8 cellular contexts compared by ENCODE assay signal in the genomic region with DNA sequence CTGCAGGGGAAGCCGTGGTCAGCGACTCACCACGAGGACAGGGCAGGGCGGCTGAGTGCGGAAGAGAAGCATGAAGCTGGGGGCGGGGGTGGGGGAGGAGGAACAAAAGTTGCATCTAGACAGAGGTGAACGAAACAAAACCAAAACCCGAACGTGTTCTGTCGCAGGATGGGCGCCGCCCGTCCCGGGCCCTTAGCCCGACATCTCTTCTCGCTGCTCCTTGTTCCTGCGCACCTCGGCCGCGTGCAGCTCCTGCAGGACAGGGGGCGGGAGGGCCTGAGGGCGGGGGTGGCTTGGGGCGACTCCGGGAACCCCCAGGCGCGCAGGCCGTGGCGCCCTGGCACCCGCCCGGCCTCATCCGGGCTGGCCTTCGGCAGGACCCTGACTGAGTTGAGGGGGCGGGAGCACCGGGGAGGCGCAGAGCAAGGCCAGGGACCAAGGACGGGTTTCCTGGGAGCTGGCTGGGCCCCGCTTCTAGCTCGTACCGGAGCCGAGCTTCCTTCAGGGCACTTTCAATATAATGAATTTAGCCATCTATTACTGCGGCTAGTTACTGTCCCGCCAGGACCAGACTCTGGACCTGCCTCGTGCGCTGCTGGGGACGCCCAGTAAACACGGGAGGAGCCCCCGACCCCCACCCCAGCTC. TPM values are rescaled to one million over a fixed set of nuclear protein-coding genes. Genes with fewer than 3 reads are reported as not detected.
DNase-seq lines count a peak whose midpoint lies in the region; ATAC-seq, FAIRE-seq and TF ChIP-seq lines count a peak whose summit lies in the region.

No MANE protein-coding gene starts in this region.

- BruUV-seq in OCI-LY7 (replicated peaks; lab: Mats Ljungman, UMichigan): no TSS peak
- BruUV-seq in K562 (replicated peaks; lab: Mats Ljungman, UMichigan): no TSS peak

- H3K36me3 ChIP-seq in OCI-LY7 (ENCODE audit: insufficient read depth, low read length) (no peaks in the 10 kb centered on the region), K562 (ENCODE audit: control insufficient read depth, insufficient read depth, low read length) (peaks cover 5% of the 10 kb centered on the region; the same call in 1 of the 3 replicates), lower lobe of right lung (no peaks in the 10 kb centered on the region), tibial artery (no peaks in the 10 kb centered on the region)

- TF ChIP-seq EP300 in K562 (IDR thresholded peaks at IDR 0.05; ENCODE audit: low read length): no peak

- peak overlapping the region; percentile 66 for H3K27ac ChIP-seq in OCI-LY7 (ENCODE audit: low read depth, low read length, poor library complexity, severe bottlenecking)
- peak overlapping the region; percentile 43; the same call in 1 of the 3 replicates for H3K27ac ChIP-seq in K562 (ENCODE audit: extremely low read depth, low read depth, low read length)
- peak overlapping the region; percentile 95 for H3K27ac ChIP-seq in lower lobe of right lung
- H3K27ac ChIP-seq in tibial artery: peak overlapping the region; percentile 61 to 73

- H3K27me3 ChIP-seq in K562 (ENCODE audit: control insufficient read depth in 2 of 2, insufficient read depth in 2 of 2, low read length in 2 of 2): no peaks in the 10 kb centered on the region
- H3K27me3 ChIP-seq in lower lobe of right lung (ENCODE audit: low read depth): no peaks in the 10 kb centered on the region
- H3K27me3 ChIP-seq in tibial artery: peaks cover 0 to 4% of the 10 kb centered on the region in 2 donors

- intact Hi-C loops in OCI-LY7 (cut with micrococcal nuclease; ENCODE audit: unreplicated experiment): loop anchor here (1.0 kb wide), 1 partner anchor 104 kb away; the partner anchor contains the start of gene PTK6
- intact Hi-C loops in K562 (cut with micrococcal nuclease): no loop called here
- intact Hi-C loops in lower lobe of right lung (cut with DNase I): no loop called here
- intact Hi-C loops in tibial artery (cut with DNase I; ENCODE audit: low total_unique reads): loop anchor here (5.0 kb wide), 1 partner anchor 119 kb away; the partner anchor contains the start of gene PPDPF

- no peaks in the 10 kb centered on the region for H4K20me1 ChIP-seq in OCI-LY7 (ENCODE audit: insufficient read depth, low read length)
- no peaks in the 10 kb centered on the region for H4K20me1 ChIP-seq in K562 (replicated peaks; ENCODE audit: control insufficient read depth, insufficient read depth, low read length)

- H2AFZ ChIP-seq in OCI-LY7 (ENCODE audit: low read length): peak overlapping the region; percentile 46; the same call in 1 of the 2 replicates
- H2AFZ ChIP-seq in K562 (ENCODE audit: low read depth, low read length): no peak overlapping the region

- no peak for TF ChIP-seq RAD21 in K562 (CRISPR knock-in tag; conservative IDR thresholded peaks at IDR 0.05 in 1 of 2, IDR thresholded peaks at IDR 0.05 in 1 of 2)

- DNase-seq in SKM-1 treated with dmso at 0.1 percent for 144 hours (lab: John Stamatoyannopoulos, UW; ENCODE audit: unreplicated experiment) (peak; percentile 28), SKM-1 (lab: John Stamatoyannopoulos, UW; ENCODE audit: unreplicated experiment) (no peak), OCI-LY7 (ENCODE audit: low spot score) (no peak), K562 (ENCODE audit: extremely low read depth in 1 of 4, low spot score in 3 of 4) (peak in 2 of 4 experiments; percentile 27 to 34), lower lobe of right lung (peak; percentile 77), tibial artery (peak in 1 of 2 donors; percentile 72), NCI-H187 treated with DMSO at 0.1 percent for 48 hours (lab: John Stamatoyannopoulos, UW) (no peak)

- in situ Hi-C loops in K562 (cut with MboI): no loop called here

- FAIRE-seq in K562 (lab: Jason Lieb, UNC): no peak

- no peak for TF ChIP-seq POLR2A in K562 (conservative IDR thresholded peaks at IDR 0.05)

- CTCF ChIA-PET in OCI-LY7 (lab: Charles Lee; ENCODE audit: unreplicated experiment) (interaction anchor here (0.6 to 2.3 kb wide), 7 partner anchors 9 to 139 kb away, joined by 3 to 12 read pairs (median 7); partner anchors contain the start of genes PPDPF, PTK6 and RTEL1), K562 (lab: Yijun Ruan, JAX; ENCODE audit: low intra/inter-chr PET ratio) (no interaction called here)

- ATAC-seq in K562: peak; percentile 30
- ATAC-seq in lower lobe of right lung: peak; percentile 59 to 67
- no peak for ATAC-seq in GM21515 (IDR thresholded peaks at IDR 0.05; ENCODE audit: unreplicated experiment)

- POLR2A ChIA-PET in OCI-LY7 (lab: Charles Lee): interaction anchor here (0.6 to 2.2 kb wide), 9 partner anchors 11 to 345 kb away, joined by 3 to 13 read pairs (median 3); partner anchors contain the start of genes GMEB2 and PTK6
- POLR2A ChIA-PET in K562 (lab: Yijun Ruan, JAX): interaction anchor here (0.6 to 1.5 kb wide), 6 partner anchors 12 to 378 kb away, joined by 3 to 8 read pairs (median 4); partner anchors contain the start of gene STMN3

- H3K4me2 ChIP-seq in OCI-LY7 (ENCODE audit: low read length): peak overlapping the region; percentile 94
- H3K4me2 ChIP-seq in K562 (ENCODE audit: insufficient read depth, low read length): peak overlapping the region; percentile 61

- no peaks in the 10 kb centered on the region for H3K9me1 ChIP-seq in K562 (ENCODE audit: control insufficient read depth, insufficient read depth, low read length)

- H3K4me1 ChIP-seq in OCI-LY7 (ENCODE audit: insufficient read depth, low read length, poor library complexity, severe bottlenecking) (peaks cover 30% of the 10 kb centered on the region), K562 (replicated peaks in 1 of 2; ENCODE audit: control insufficient read depth in 2 of 2, insufficient read depth in 2 of 2, low read length in 2 of 2) (peaks cover 0 to 52% of the 10 kb centered on the region in 2 experiments; a peak in 3 of 5 replicates), lower lobe of right lung (peaks cover 38% of the 10 kb centered on the region), tibial artery (peaks cover 0 to 14% (median 9%) of the 10 kb centered on the region in 4 donors)

- WGBS in K562 (ENCODE audit: insufficient coverage, low coverage, missing lambda C conversion rate): 13% methylated on average over 7 of the region's 47 CpGs

- H3K9ac ChIP-seq in K562 (ENCODE audit: insufficient read depth in 1 of 2, low read depth in 2 of 2, low read length in 2 of 2): peak overlapping the region in 1 of 2 experiments; percentile 84; a peak in 2 of 4 replicates

- no peaks in the 10 kb centered on the region for H3K9me3 ChIP-seq in OCI-LY7 (ENCODE audit: low read length)
- H3K9me3 ChIP-seq in K562 (replicated peaks; ENCODE audit: control insufficient read depth, insufficient read depth, low read depth, low read length): no peaks in the 10 kb centered on the region
- no peaks in the 10 kb centered on the region for H3K9me3 ChIP-seq in lower lobe of right lung
- H3K9me3 ChIP-seq in tibial artery: no peaks in the 10 kb centered on the region

- H3K4me3 ChIP-seq in OCI-LY7 (ENCODE audit: low read depth, low read length, poor library complexity, severe bottlenecking) (peak overlapping the region; percentile 74), K562 (peak overlapping the region; percentile 25; the same call in 1 of the 2 replicates), lower lobe of right lung (peak overlapping the region; percentile 73), tibial artery (peak overlapping the region; percentile 49 to 70)

- no peaks in the 10 kb centered on the region for H3K9me2 ChIP-seq in OCI-LY7 (ENCODE audit: insufficient read depth, low read length)

- TF ChIP-seq CTCF in OCI-LY7 (conservative IDR thresholded peaks at IDR 0.05; ENCODE audit: low read length) (no peak), K562 (IDR thresholded peaks at IDR 0.05 in 2 of 3, conservative IDR thresholded peaks at IDR 0.05 in 1 of 3; ENCODE audit: insufficient read depth in 2 of 3, low read depth in 1 of 3, low read length in 3 of 3) (no peak), lower lobe of right lung (IDR thresholded peaks at IDR 0.05) (no peak), tibial artery (IDR thresholded peaks at IDR 0.05) (no peak)

- no peaks in the 10 kb centered on the region for H3K79me2 ChIP-seq in OCI-LY7 (ENCODE audit: insufficient read depth, low read depth, low read length)
- H3K79me2 ChIP-seq in K562 (ENCODE audit: control insufficient read depth, insufficient read depth, low read length): no peaks in the 10 kb centered on the region

RNA-seq across cellular contexts. Expression of gene STMN3, which starts 12.0 kb away (rescaled TPM):
- 4.0 and 6.7 TPM in 2 replicates for total RNA-seq in OCI-LY7 (2014; rRNA removed; shearing (Covaris generic))
- 6.7 and 7.5 TPM in 2 replicates for total RNA-seq in OCI-LY7 (2022)
- 14.9 and 42.3 TPM in 2 replicates for total RNA-seq in K562 (2011; cell fraction: chromatin; rRNA removed; ENCODE audit: low replicate concordance)
- 45.7 and 51.0 TPM in 2 replicates for total RNA-seq in K562 (2011; cell fraction: nucleolus; rRNA removed)
- total RNA-seq in K562 (2011; cell fraction: nucleoplasm; rRNA removed): 22.8 and 23.8 TPM in 2 replicates
- 65.6 and 79.2 TPM in 2 replicates for total RNA-seq in K562 (2014; rRNA removed)
- 6.8 and 8.8 TPM in 2 replicates for total RNA-seq in K562 (2014; rRNA removed; fragmentation: Illumina TruSeq; extraction: Trizol)
- total RNA-seq in K562 (2015; rRNA removed; fragmentation: Illumina TruSeq; extraction: Trizol): 29.4 and 29.9 TPM in 2 replicates
- total RNA-seq in K562 (2021): 50.2 and 52.4 TPM in 2 replicates
- polyA plus RNA-seq in K562 (2011; rRNA removed): 30.9 and 37.6 TPM in 2 replicates
- polyA plus RNA-seq in K562 (2011; cell fraction: cytosol; rRNA removed): 51.3 and 126 TPM in 2 replicates
- polyA plus RNA-seq in K562 (2011; cell fraction: nucleus; rRNA removed): 98.8 and 152 TPM in 2 replicates
- polyA plus RNA-seq in K562 (2012): 20.9 and 32.0 TPM in 2 replicates
- 20.3 and 36.0 TPM in 2 replicates for polyA plus RNA-seq in K562 (2014; fragmentation: Illumina TruSeq; extraction: Trizol)
- polyA plus RNA-seq in K562 (2014; fragmentation: Nextera tagmentation; extraction: Ambion mirVana): under 1 TPM; 0.70 to 0.85 TPM
- 58.0 and 60.2 TPM in 2 replicates for polyA plus RNA-seq in K562 (2014; rRNA removed)
- polyA minus RNA-seq in K562 (2011; rRNA and poly(A)+ RNA removed): 4.9 and 7.8 TPM in 2 replicates
- 17.1 and 19.4 TPM in 2 replicates for polyA minus RNA-seq in K562 (2011; cell fraction: cytosol; rRNA and poly(A)+ RNA removed)
- 7.1 and 9.2 TPM in 2 replicates for polyA minus RNA-seq in K562 (2011; cell fraction: nucleus; rRNA and poly(A)+ RNA removed)
- total RNA-seq in lower lobe of right lung: 12.1 TPM

RNA-seq across cellular contexts. Expression of gene GMEB2, which starts 14.4 kb away (rescaled TPM):
- 14.3 and 15.6 TPM in 2 replicates for total RNA-seq in OCI-LY7 (2014; rRNA removed; shearing (Covaris generic))
- total RNA-seq in OCI-LY7 (2022) (15.0 and 15.6 TPM in 2 replicates), K562 (2014; rRNA removed) (10.2 and 11.5 TPM in 2 replicates), K562 (2014; rRNA removed; fragmentation: Illumina TruSeq; extraction: Trizol) (2.6 and 2.8 TPM in 2 replicates), K562 (2015; rRNA removed; fragmentation: Illumina TruSeq; extraction: Trizol) (5.2 and 5.5 TPM in 2 replicates), K562 (2021) (11.5 and 13.9 TPM in 2 replicates), lower lobe of right lung (9.7 TPM)
- 8.8 and 18.6 TPM in 2 replicates for total RNA-seq in K562 (2011; cell fraction: chromatin; rRNA removed; ENCODE audit: low replicate concordance)
- total RNA-seq in K562 (2011; cell fraction: nucleolus; rRNA removed): 13.2 and 13.8 TPM in 2 replicates
- 10.0 and 10.4 TPM in 2 replicates for total RNA-seq in K562 (2011; cell fraction: nucleoplasm; rRNA removed)
- polyA plus RNA-seq in K562 (2011; rRNA removed) (7.4 and 8.1 TPM in 2 replicates), K562 (2014; fragmentation: Illumina TruSeq; extraction: Trizol) (6.3 and 8.8 TPM in 2 replicates), K562 (2014; fragmentation: Nextera tagmentation; extraction: Ambion mirVana) (under 1 TPM; 0.03 to 0.08 TPM), K562 (2014; rRNA removed) (8.4 and 8.5 TPM in 2 replicates)
- polyA plus RNA-seq in K562 (2011; cell fraction: cytosol; rRNA removed): 8.1 and 14.6 TPM in 2 replicates
- 18.5 and 27.6 TPM in 2 replicates for polyA plus RNA-seq in K562 (2011; cell fraction: nucleus; rRNA removed)
- polyA plus RNA-seq in K562 (2012): 8.0 and 9.6 TPM in 2 replicates
- 3.0 and 4.5 TPM in 2 replicates for polyA minus RNA-seq in K562 (2011; rRNA and poly(A)+ RNA removed)
- 6.2 and 7.3 TPM in 2 replicates for polyA minus RNA-seq in K562 (2011; cell fraction: cytosol; rRNA and poly(A)+ RNA removed)
- 4.3 and 4.4 TPM in 2 replicates for polyA minus RNA-seq in K562 (2011; cell fraction: nucleus; rRNA and poly(A)+ RNA removed)

RNA-seq across cellular contexts. Expression of gene RTEL1, which starts 16.8 kb away (rescaled TPM):
- 20.0 and 22.5 TPM in 2 replicates for total RNA-seq in OCI-LY7 (2014; rRNA removed; shearing (Covaris generic))
- total RNA-seq in OCI-LY7 (2022) (47.2 and 55.0 TPM in 2 replicates), K562 (2014; rRNA removed) (27.7 and 32.0 TPM in 2 replicates), K562 (2014; rRNA removed; fragmentation: Illumina TruSeq; extraction: Trizol) (11.3 and 12.0 TPM in 2 replicates), K562 (2015; rRNA removed; fragmentation: Illumina TruSeq; extraction: Trizol) (14.0 and 15.4 TPM in 2 replicates), K562 (2021) (53.1 and 61.0 TPM in 2 replicates), lower lobe of right lung (23.8 TPM)
- total RNA-seq in K562 (2011; cell fraction: chromatin; rRNA removed; ENCODE audit: low replicate concordance): 274 and 684 TPM in 2 replicates
- 188 TPM in 2 replicates for total RNA-seq in K562 (2011; cell fraction: nucleolus; rRNA removed)
- 175 and 176 TPM in 2 replicates for total RNA-seq in K562 (2011; cell fraction: nucleoplasm; rRNA removed)
- polyA plus RNA-seq in K562 (2011; rRNA removed) (25.2 and 34.3 TPM in 2 replicates), K562 (2014; fragmentation: Illumina TruSeq; extraction: Trizol) (17.9 and 20.1 TPM in 2 replicates), K562 (2014; fragmentation: Nextera tagmentation; extraction: Ambion mirVana) (under 1 TPM; 0.36 to 0.45 TPM), K562 (2014; rRNA removed) (31.8 and 35.7 TPM in 2 replicates)
- 10.0 and 23.6 TPM in 2 replicates for polyA plus RNA-seq in K562 (2011; cell fraction: cytosol; rRNA removed)
- 238 and 368 TPM in 2 replicates for polyA plus RNA-seq in K562 (2011; cell fraction: nucleus; rRNA removed)
- polyA plus RNA-seq in K562 (2012): 10.8 and 25.1 TPM in 2 replicates
- 48.3 and 49.0 TPM in 2 replicates for polyA minus RNA-seq in K562 (2011; rRNA and poly(A)+ RNA removed)
- polyA minus RNA-seq in K562 (2011; cell fraction: cytosol; rRNA and poly(A)+ RNA removed): 14.8 and 14.9 TPM in 2 replicates
- polyA minus RNA-seq in K562 (2011; cell fraction: nucleus; rRNA and poly(A)+ RNA removed): 63.7 and 84.3 TPM in 2 replicates

RNA-seq across cellular contexts. Expression of gene TNFRSF6B, which starts 55.2 kb away (rescaled TPM):
- total RNA-seq in OCI-LY7 (2014; rRNA removed; shearing (Covaris generic)): 1.4 and 6.6 TPM in 2 replicates
- total RNA-seq in OCI-LY7 (2022) (1.0 TPM in 1 of 2 replicates, not detected in the other), K562 (2014; rRNA removed) (0.32 and 3.8 TPM in 2 replicates), K562 (2014; rRNA removed; fragmentation: Illumina TruSeq; extraction: Trizol) (not detected in 2 replicates), K562 (2015; rRNA removed; fragmentation: Illumina TruSeq; extraction: Trizol) (0.19 TPM in 1 of 2 replicates, not detected in the other), K562 (2021) (not detected in 2 replicates), lower lobe of right lung (5.3 TPM)
- not detected in 2 replicates for total RNA-seq in K562 (2011; cell fraction: chromatin; rRNA removed; ENCODE audit: low replicate concordance)
- total RNA-seq in K562 (2011; cell fraction: nucleolus; rRNA removed): 4.9 and 6.3 TPM in 2 replicates
- total RNA-seq in K562 (2011; cell fraction: nucleoplasm; rRNA removed): not detected in 2 replicates
- polyA plus RNA-seq in K562 (2011; rRNA removed) (0.10 and 0.37 TPM in 2 replicates), K562 (2014; fragmentation: Illumina TruSeq; extraction: Trizol) (not detected in 2 replicates), K562 (2014; fragmentation: Nextera tagmentation; extraction: Ambion mirVana) (not detected), K562 (2014; rRNA removed) (3.2 and 3.5 TPM in 2 replicates)
- 1.1 and 5.8 TPM in 2 replicates for polyA plus RNA-seq in K562 (2011; cell fraction: cytosol; rRNA removed)
- polyA plus RNA-seq in K562 (2011; cell fraction: nucleus; rRNA removed): 1.4 and 13.8 TPM in 2 replicates
- polyA plus RNA-seq in K562 (2012): 0.87 and 1.3 TPM in 2 replicates
- polyA minus RNA-seq in K562 (2011; rRNA and poly(A)+ RNA removed): not detected in 2 replicates
- not detected in 2 replicates for polyA minus RNA-seq in K562 (2011; cell fraction: cytosol; rRNA and poly(A)+ RNA removed)
- polyA minus RNA-seq in K562 (2011; cell fraction: nucleus; rRNA and poly(A)+ RNA removed): 1.2 TPM in 1 of 2 replicates, not detected in the other

Comparison
In these comparisons a context has a peak if more than half of its experiments do, and no peak if none do; other contexts are left out.
1. DNase-seq: peak in SKM-1 treated with dmso at 0.1 percent for 144 hours (single experiment) and lower lobe of right lung (single experiment); none in SKM-1 (single experiment), OCI-LY7 (single experiment) and NCI-H187 treated with DMSO at 0.1 percent for 48 hours (single experiment).
2. H3K27ac ChIP-seq: peak in every context shown above with its lines; median percentile 95 in lower lobe of right lung; 67 in tibial artery; 66 in OCI-LY7; 43 in K562.
3. intact Hi-C loops: an anchor here in OCI-LY7 (1.0 kb wide) and tibial artery (5.0 kb wide); none called in K562 and lower lobe of right lung.
4. Peak in every context shown above with its lines, with median percentiles within 50 percentile points of each other: H3K4me3 ChIP-seq.